ENCODE assay signal across 10 cellular contexts in genomic region chr11:118156531-118157185, GRCh38. TPM values are rescaled to one million over a fixed set of nuclear protein-coding genes. Genes with fewer than 3 reads are reported as not detected.
DNase-seq lines count a peak whose midpoint lies in the region; ATAC-seq and TF ChIP-seq lines count a peak whose summit lies in the region.
"Had no signal": no experiment of that assay in that cellular context is flagged by ENCODE, and none has a peak within 500 bp of the region (broad histone marks: within the 10 kb centered on the region; RNA-seq: fewer than 3 reads in every experiment).

No MANE protein-coding gene starts in this region.

- no peak overlapping the region for H3K9ac ChIP-seq in H9 (ENCODE audit: extremely low read depth, insufficient read length, low read length)

- H3K4me1 ChIP-seq in H9 (ENCODE audit: insufficient read depth, low read length) = peaks cover 15% of the 10 kb centered on the region
- peaks cover 16% of the 10 kb centered on the region for H3K4me1 ChIP-seq in effector memory CD4-positive, alpha-beta T cell (ENCODE audit: control insufficient read depth, insufficient read depth, low read length, poor library complexity, severe bottlenecking)

- H3K9me3 Mint-ChIP-seq in H9 = no peaks in the 10 kb centered on the region; a peak in 1 of 5 replicates
- no peaks in the 10 kb centered on the region for H3K9me3 Mint-ChIP-seq in activated CD4-positive, alpha-beta T cell treated with anti-CD3 and anti-CD28 coated beads, Interleukin-2, amount 10 ng/mL, durations not matched to agents 7 days and 5 days

- no peak overlapping the region for H4K8ac ChIP-seq in H9 (replicated peaks; ENCODE audit: insufficient read length, low read depth, low read length)

- no peak overlapping the region for H3K14ac ChIP-seq in H9 (ENCODE audit: insufficient read depth, low read length)

- H3K27ac Mint-ChIP-seq in H9 = no peak overlapping the region
- no peak overlapping the region for H3K27ac Mint-ChIP-seq in activated CD4-positive, alpha-beta T cell treated with anti-CD3 and anti-CD28 coated beads, Interleukin-2, amount 10 ng/mL, durations not matched to agents 7 days and 5 days

- no peak overlapping the region for H3K4me3 ChIP-seq in effector memory CD4-positive, alpha-beta T cell (ENCODE audit: insufficient read depth, low read depth, low read length, poor library complexity, severe bottlenecking)

- no peak overlapping the region for H3K23ac ChIP-seq in H9 (ENCODE audit: insufficient read length, low read depth, low read length)

- peaks cover 57% of the 10 kb centered on the region for H3K27me3 ChIP-seq in H9 (ENCODE audit: insufficient read depth, low read length)
- peaks cover 38% of the 10 kb centered on the region for H3K27me3 ChIP-seq in effector memory CD4-positive, alpha-beta T cell (replicated peaks; ENCODE audit: control insufficient read depth, insufficient read depth, low read length, poor library complexity, severe bottlenecking)

- no peak overlapping the region for H3K18ac ChIP-seq in H9 (ENCODE audit: insufficient read length, low read depth, low read length)

- TF ChIP-seq CTCF in H9 (conservative IDR thresholded peaks at IDR 0.05) = no peak

- peaks cover 98% of the 10 kb centered on the region for H3K27me3 Mint-ChIP-seq in H9 (ENCODE audit: low read depth)
- peaks cover 82% of the 10 kb centered on the region for H3K27me3 Mint-ChIP-seq in activated CD4-positive, alpha-beta T cell treated with anti-CD3 and anti-CD28 coated beads, Interleukin-2, amount 10 ng/mL, durations not matched to agents 7 days and 5 days

- H2BK15ac ChIP-seq in H9 (ENCODE audit: low read depth, low read length) = no peak overlapping the region

- no peaks in the 10 kb centered on the region; a peak in 1 of 7 replicates for H3K36me3 Mint-ChIP-seq in H9 (ENCODE audit: insufficient read depth in 1 of 3, low read depth in 3 of 3)
- peaks cover 2% of the 10 kb centered on the region for H3K36me3 Mint-ChIP-seq in activated CD4-positive, alpha-beta T cell treated with anti-CD3 and anti-CD28 coated beads, Interleukin-2, amount 10 ng/mL, durations not matched to agents 7 days and 5 days (ENCODE audit: low read depth)

- H4K5ac ChIP-seq in H9 (ENCODE audit: insufficient read length, low read depth, low read length) = no peak overlapping the region

- H2BK5ac ChIP-seq in H9 (ENCODE audit: insufficient read length, low read length) = no peak overlapping the region

- POLR2A ChIA-PET in activated CD4-positive, alpha-beta T cell treated with anti-CD3 and anti-CD28 coated beads, Interleukin-2, amount 10 ng/mL, durations not matched to agents 7 days and 5 days (lab: Charles Lee) = no interaction called here

- DNase-seq in COLO668 (lab: John Stamatoyannopoulos, UW; ENCODE audit: unreplicated experiment) (peak; percentile 10), H9 (peak; percentile 73), islet precursor cell (peak; percentile 68)
- DNase-seq in activated CD4-positive, alpha-beta T cell treated with anti-CD3 and anti-CD28 coated beads, Interleukin-2, amount 10 ng/mL, durations not matched to agents 7 days and 5 days = peak; percentile 19
- DNase-seq in effector memory CD4-positive, alpha-beta T cell = no peak
- DNase-seq: KG1, mesenchymal stem cell had no signal

- WGBS in H9 (ENCODE audit: extremely low coverage, insufficient read length, low lambda C conversion rate) = no CpG with 5 or more reads among the region's 21 CpGs

- peaks cover 30% of the 10 kb centered on the region for H3K23me2 ChIP-seq in H9 (ENCODE audit: insufficient read length, low read depth, low read length, poor library complexity, severe bottlenecking)

- no peak overlapping the region for H2AK5ac ChIP-seq in H9 (ENCODE audit: insufficient read length, low read length)

- CTCF ChIA-PET in activated CD4-positive, alpha-beta T cell treated with anti-CD3 and anti-CD28 coated beads, Interleukin-2, amount 10 ng/mL, durations not matched to agents 7 days and 5 days (lab: Charles Lee) = interaction anchor here (0.7 to 3.8 kb wide), 10 partner anchors 9 to 570 kb away, joined by 3 to 36 read pairs (median 4); no protein-coding TSS in a partner anchor

- no peak overlapping the region for H3T11ph ChIP-seq in H9 (ENCODE audit: low read length)

- H3K79me2 ChIP-seq in H9 (ENCODE audit: insufficient read depth, low read length) = no peaks in the 10 kb centered on the region

- no peaks in the 10 kb centered on the region for H3K9me3 ChIP-seq in H9 (ENCODE audit: control insufficient read depth, low read depth, low read length)
- no peaks in the 10 kb centered on the region for H3K9me3 ChIP-seq in effector memory CD4-positive, alpha-beta T cell (ENCODE audit: control insufficient read depth, low read length)

- ATAC-seq in HG03342 (IDR thresholded peaks at IDR 0.05; ENCODE audit: unreplicated experiment) (no peak), HG03571 (IDR thresholded peaks at IDR 0.05; ENCODE audit: unreplicated experiment) (no peak)

- no peak overlapping the region for H3K27ac ChIP-seq in H9 (ENCODE audit: insufficient read length, low read depth, low read length)
- H3K27ac ChIP-seq in effector memory CD4-positive, alpha-beta T cell (ENCODE audit: insufficient read depth, low read length, poor library complexity, severe bottlenecking) = no peak overlapping the region

- peak overlapping the region; percentile 52 for H3K4me2 ChIP-seq in H9 (ENCODE audit: insufficient read depth, insufficient read length, low read length)

- no peak overlapping the region for H2AFZ ChIP-seq in H9 (ENCODE audit: low read length)

- H2BK20ac ChIP-seq in H9 (ENCODE audit: low read depth, low read length, poor library complexity, severe bottlenecking) = no peak overlapping the region

- peak overlapping the region; percentile 35 to 72 for H3K4me3 Mint-ChIP-seq in H9
- H3K4me3 Mint-ChIP-seq in activated CD4-positive, alpha-beta T cell treated with anti-CD3 and anti-CD28 coated beads, Interleukin-2, amount 10 ng/mL, durations not matched to agents 7 days and 5 days = no peak overlapping the region

- no peak overlapping the region for H2BK12ac ChIP-seq in H9 (ENCODE audit: insufficient read length, low read depth, low read length)

- no peak overlapping the region for H3K56ac ChIP-seq in H9 (ENCODE audit: insufficient read length, low read depth, low read length)

- no peak overlapping the region for H4K91ac ChIP-seq in H9 (ENCODE audit: insufficient read length, low read depth, low read length)

- H3K36me3 ChIP-seq in effector memory CD4-positive, alpha-beta T cell (ENCODE audit: control insufficient read depth, insufficient read depth, low read length) = no peaks in the 10 kb centered on the region

- no peak overlapping the region for H2BK120ac ChIP-seq in H9 (ENCODE audit: low read depth, low read length, poor library complexity, severe bottlenecking)

- H3K4ac ChIP-seq in H9 (ENCODE audit: low read depth, low read length) = no peak overlapping the region

- no peaks in the 10 kb centered on the region for H4K20me1 ChIP-seq in H9 (ENCODE audit: control insufficient read depth, insufficient read depth, insufficient read length)

- H3K79me1 ChIP-seq in H9 (ENCODE audit: insufficient read depth, low read depth, low read length, poor library complexity, severe bottlenecking) = no peaks in the 10 kb centered on the region

- H3K4me1 Mint-ChIP-seq in H9 = peaks cover 45 to 48% of the 10 kb centered on the region in 2 experiments
- peaks cover 18% of the 10 kb centered on the region for H3K4me1 Mint-ChIP-seq in activated CD4-positive, alpha-beta T cell treated with anti-CD3 and anti-CD28 coated beads, Interleukin-2, amount 10 ng/mL, durations not matched to agents 7 days and 5 days

RNA-seq across cellular contexts. Expression of gene SCN4B, which starts 4.0 kb away (rescaled TPM):
- 1.6 and 1.9 TPM in 2 replicates for total RNA-seq in H9 (2021)
- total RNA-seq in activated CD4-positive, alpha-beta T cell treated with anti-CD3 and anti-CD28 coated beads, Interleukin-2, amount 10 ng/mL, durations not matched to agents 7 days and 5 days = under 1 TPM in 1 of 2 experiments, not detected in 1; 0.10 TPM
- total RNA-seq: RPMI7951 had no signal

RNA-seq across cellular contexts. Expression of gene SCN2B, which starts 19.8 kb away (rescaled TPM):
- total RNA-seq in H9 (2021) = not detected in 2 replicates
- total RNA-seq in activated CD4-positive, alpha-beta T cell treated with anti-CD3 and anti-CD28 coated beads, Interleukin-2, amount 10 ng/mL, durations not matched to agents 7 days and 5 days = not detected
- total RNA-seq: RPMI7951 had no signal

Comparison
In these comparisons a context has a peak if more than half of its experiments do, and no peak if none do; other contexts are left out.
1. DNase-seq: peak in COLO668 (single experiment), H9 (single experiment), activated CD4-positive, alpha-beta T cell treated with anti-CD3 and anti-CD28 coated beads, Interleukin-2, amount 10 ng/mL, durations not matched to agents 7 days and 5 days (single experiment) and islet precursor cell (single experiment); none in effector memory CD4-positive, alpha-beta T cell (0 of 3).